In genomic region chr11:26043665-26044064, GRCh38 we compare ENCODE assay signal across 13 cellular contexts.
DNase-seq lines count a peak whose midpoint lies in the region; ATAC-seq lines count a peak whose summit lies in the region.
"Had no signal": no experiment of that assay in that cellular context is flagged by ENCODE, and none has a peak within 500 bp of the region (broad histone marks: within the 10 kb centered on the region; RNA-seq: fewer than 3 reads in every experiment).

No MANE protein-coding gene starts in this region.

- H3K4me3 Mint-ChIP-seq in stimulated activated memory B cell treated with anti-CD40 and anti-IgM and Interleukin-4, amounts not matched to agents 10 μg/mL and 1 μg/mL and 100 μg/mL, for 72 hours, result no peak overlapping the region
- H3K4me3 Mint-ChIP-seq: CD8-positive, alpha-beta memory T cell had no signal

- H3K9me3 Mint-ChIP-seq in stimulated activated memory B cell treated with anti-CD40 and anti-IgM and Interleukin-4, amounts not matched to agents 10 μg/mL and 1 μg/mL and 100 μg/mL, for 72 hours, result no peaks in the 10 kb centered on the region

- no peak for DNase-seq in activated gamma-delta T cell treated with Interleukin-2 at 50 U/mL for 16 hours
- no peak for DNase-seq in NCI-H526 treated with DMSO at 0.1 percent for 48 hours (lab: John Stamatoyannopoulos, UW)
- DNase-seq in stimulated activated naive CD8-positive, alpha-beta T cell treated with anti-CD3 and anti-CD28 coated beads, Interleukin-15, Interleukin-2, amounts not matched to agents 100 U/mL and 50 U/mL, for 24 hours, result no peak
- DNase-seq: activated CD4-positive, alpha-beta T cell treated with anti-CD3 and anti-CD28 coated beads for 1 hour; CD8-positive, alpha-beta memory T cell; effector memory CD4-positive, alpha-beta T cell; kidney; NCI-H1092 treated with DMSO at 0.1 percent for 48 hours; SK-N-SH had no signal

- H3K27ac Mint-ChIP-seq in stimulated activated memory B cell treated with anti-CD40 and anti-IgM and Interleukin-4, amounts not matched to agents 10 μg/mL and 1 μg/mL and 100 μg/mL, for 72 hours, result no peak overlapping the region
- H3K27ac Mint-ChIP-seq: CD8-positive, alpha-beta memory T cell had no signal

- H3K36me3 Mint-ChIP-seq in stimulated activated memory B cell treated with anti-CD40 and anti-IgM and Interleukin-4, amounts not matched to agents 10 μg/mL and 1 μg/mL and 100 μg/mL, for 72 hours, result no peaks in the 10 kb centered on the region
- H3K36me3 Mint-ChIP-seq: CD8-positive, alpha-beta memory T cell had no signal

- H3K27me3 Mint-ChIP-seq in stimulated activated memory B cell treated with anti-CD40 and anti-IgM and Interleukin-4, amounts not matched to agents 10 μg/mL and 1 μg/mL and 100 μg/mL, for 72 hours, result no peaks in the 10 kb centered on the region
- H3K27me3 Mint-ChIP-seq: CD8-positive, alpha-beta memory T cell had no signal

- H3K4me1 Mint-ChIP-seq in stimulated activated memory B cell treated with anti-CD40 and anti-IgM and Interleukin-4, amounts not matched to agents 10 μg/mL and 1 μg/mL and 100 μg/mL, for 72 hours, result no peaks in the 10 kb centered on the region
- H3K4me1 Mint-ChIP-seq: CD8-positive, alpha-beta memory T cell had no signal

- ATAC-seq in GM18870 (IDR thresholded peaks at IDR 0.05; ENCODE audit: unreplicated experiment) (peak; percentile 82), GM21723 (IDR thresholded peaks at IDR 0.05; ENCODE audit: unreplicated experiment) (peak; percentile 81), HG03175 (IDR thresholded peaks at IDR 0.05; ENCODE audit: unreplicated experiment) (peak; percentile 93)
- peak; percentile 60 for ATAC-seq in stimulated activated memory B cell treated with anti-CD40 and anti-IgM and Interleukin-4, amounts not matched to agents 10 μg/mL and 1 μg/mL and 100 μg/mL, for 72 hours
- no peak for ATAC-seq in stimulated activated naive CD8-positive, alpha-beta T cell treated with anti-CD3 and anti-CD28 coated beads, Interleukin-15, Interleukin-2, amounts not matched to agents 100 U/mL and 50 U/mL, for 24 hours
